ENCODE assay signal across 10 cellular contexts in the genomic region with DNA sequence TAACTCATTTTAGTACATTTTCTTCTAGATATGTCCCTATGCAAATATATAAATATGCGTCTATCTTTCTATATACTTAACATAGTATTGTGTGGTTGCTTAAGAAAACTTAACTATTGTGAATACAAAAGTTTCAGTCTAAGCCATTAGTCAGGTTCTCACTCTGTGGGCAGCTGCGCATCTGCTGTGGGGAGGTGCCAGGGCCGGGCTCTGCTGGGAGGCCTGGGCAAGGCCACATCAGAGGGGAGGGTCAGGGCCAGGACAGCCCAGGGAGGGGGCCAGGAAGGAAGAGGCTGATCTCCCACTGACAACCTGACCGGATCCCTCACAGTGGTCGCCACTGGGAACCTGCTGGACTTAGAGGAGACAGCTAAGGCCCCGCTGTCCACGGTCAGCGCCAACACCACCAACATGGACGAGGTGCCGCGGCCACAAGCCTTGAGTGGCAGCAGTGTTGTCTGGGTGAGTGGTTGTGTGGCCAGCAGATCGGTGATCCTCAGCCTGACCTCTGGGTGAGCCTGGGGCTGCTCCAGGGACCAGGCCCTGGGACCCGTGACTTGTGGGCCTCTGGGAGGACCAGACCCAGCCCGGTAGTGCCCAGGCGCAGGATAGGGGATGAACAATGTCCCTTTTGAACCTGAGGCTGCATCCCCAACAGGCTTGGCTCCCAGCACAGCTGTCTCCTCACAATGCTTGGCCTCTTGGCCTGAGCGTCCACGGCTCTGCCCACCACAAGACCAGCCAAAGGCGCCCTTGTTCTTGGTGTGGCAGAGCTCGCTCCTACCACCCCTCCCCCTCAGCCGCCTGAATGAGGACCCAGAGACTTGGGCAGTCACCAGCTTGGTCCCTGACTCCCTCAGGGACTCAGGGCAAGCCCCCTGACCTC. TPM values are rescaled to one million over a fixed set of nuclear protein-coding genes. Genes with fewer than 3 reads are reported as not detected.
DNase-seq lines count a peak whose midpoint lies in the region; ATAC-seq and TF ChIP-seq lines count a peak whose summit lies in the region.
"Had no signal": no experiment of that assay in that cellular context is flagged by ENCODE, and none has a peak within 500 bp of the region (broad histone marks: within the 10 kb centered on the region; RNA-seq: fewer than 3 reads in every experiment).

No MANE protein-coding gene starts in this region.

- no peak overlapping the region for H3K4me3 ChIP-seq in transverse colon
- H3K4me3 ChIP-seq: SJSA1 had no signal

- peak overlapping the region in 4 of 6 donors; percentile 58 to 85 (median 82) for H3K27ac Mint-ChIP-seq in naive B cell

- no peak for TF ChIP-seq CTCF in transverse colon (IDR thresholded peaks at IDR 0.05)

- ATAC-seq in naive B cell (ENCODE audit: low read depth in 2 of 2) (no peak), GM18517 (IDR thresholded peaks at IDR 0.05; ENCODE audit: unreplicated experiment) (no peak)

- no peaks in the 10 kb centered on the region for H3K9me3 Mint-ChIP-seq in naive B cell

- TF ChIP-seq EP300 in transverse colon (IDR thresholded peaks at IDR 0.05; ENCODE audit: low read depth): no peak

- H3K36me3 ChIP-seq in transverse colon: peaks cover 0 to 9% (median 0%) of the 10 kb centered on the region in 4 donors

- TF ChIP-seq POLR2A in transverse colon (IDR thresholded peaks at IDR 0.05): no peak

- H3K27me3 Mint-ChIP-seq in naive B cell: no peaks in the 10 kb centered on the region

- peaks cover 29 to 69% (median 66%) of the 10 kb centered on the region in 3 donors for H3K4me1 Mint-ChIP-seq in naive B cell

- H3K27ac ChIP-seq in transverse colon: peak overlapping the region in 3 of 4 donors; percentile 83 to 85 (median 84)
- H3K27ac ChIP-seq: SJSA1 had no signal

- intact Hi-C loops in transverse colon (cut with DNase I; ENCODE audit: low total_unique reads): no loop called here
- intact Hi-C loops in cardiac septum (cut with DNase I): no loop called here

- H3K27me3 ChIP-seq in transverse colon: no peaks in the 10 kb centered on the region
- H3K27me3 ChIP-seq: SJSA1 had no signal

- in situ Hi-C loops in transverse colon (cut with MboI; ENCODE audit: low pct_ligation_motif_present in 1 of 4, low pct_unique_long_range_greater_than_20kb in 1 of 4, low sequenced_read_pairs in 3 of 4): no loop called here

- peaks cover 0 to 8% of the 10 kb centered on the region in 2 donors for H3K36me3 Mint-ChIP-seq in naive B cell

- 93 to 96% methylated on average over 5 to 18 of the region's 20 CpGs for WGBS in transverse colon (ENCODE audit: low coverage in 1 of 2), 2 donors

- peaks cover 16 to 57% (median 36%) of the 10 kb centered on the region in 4 donors for H3K4me1 ChIP-seq in transverse colon

- no peaks in the 10 kb centered on the region for H3K9me3 ChIP-seq in transverse colon
- H3K9me3 ChIP-seq: SJSA1 had no signal

- peak overlapping the region in 3 of 8 donors; percentile 29 to 52 (median 44) for H3K4me3 Mint-ChIP-seq in naive B cell

- peak; percentile 48 for DNase-seq in stimulated activated CD4-positive, alpha-beta T cell treated with anti-CD3 and anti-CD28 coated beads, Interleukin-15, amount 100 ng/mL, for 24 hours
- DNase-seq in stimulated activated CD4-positive, alpha-beta T cell treated with anti-CD3 and anti-CD28 coated beads, Interleukin-2, amount 100 ng/mL, for 48 hours: no peak
- DNase-seq in amygdala (lab: John Stamatoyannopoulos, UW): peak in 55 of 56 donors; percentile 36 to 97 (median 85)
- no peak for DNase-seq in naive B cell
- DNase-seq in transverse colon: no peak
- no peak for DNase-seq in cardiac septum (ENCODE audit: low spot score)
- no peak for DNase-seq in NCI-H226
- DNase-seq: H7 had no signal

RNA-seq across cellular contexts. Expression of gene LDLRAP1, which starts 20.2 kb away (rescaled TPM):
- polyA plus RNA-seq in naive B cell (ENCODE audit: low read depth in 6 of 6): 10 to 100 TPM; 19.1 to 25.9 (median 20.5) TPM
- total RNA-seq in transverse colon (10 to 100 TPM; 24.9 to 75.6 (median 37.8) TPM), cardiac septum (14.4 TPM)

RNA-seq across cellular contexts. Expression of gene MAN1C1, which starts 53.0 kb away (rescaled TPM):
- under 1 TPM in 3 of 6 donors, not detected in 3; 0.16 to 0.52 (median 0.44) TPM for polyA plus RNA-seq in naive B cell (ENCODE audit: low read depth in 6 of 6)
- total RNA-seq in transverse colon (1 to 10 TPM; 2.4 to 6.8 (median 4.3) TPM), cardiac septum (16.7 TPM)
- total RNA-seq: SJSA1 had no signal

Comparison
In these comparisons a context has a peak if more than half of its experiments do, and no peak if none do; other contexts are left out.
1. DNase-seq: peak in stimulated activated CD4-positive, alpha-beta T cell treated with anti-CD3 and anti-CD28 coated beads, Interleukin-15, amount 100 ng/mL, for 24 hours (single experiment) and amygdala (55 of 56); none in stimulated activated CD4-positive, alpha-beta T cell treated with anti-CD3 and anti-CD28 coated beads, Interleukin-2, amount 100 ng/mL, for 48 hours (0 of 2), naive B cell (single experiment), transverse colon (single experiment), cardiac septum (single experiment) and NCI-H226 (single experiment).